Comparison of ENCODE assay signal across 7 cellular contexts in the genomic region with DNA sequence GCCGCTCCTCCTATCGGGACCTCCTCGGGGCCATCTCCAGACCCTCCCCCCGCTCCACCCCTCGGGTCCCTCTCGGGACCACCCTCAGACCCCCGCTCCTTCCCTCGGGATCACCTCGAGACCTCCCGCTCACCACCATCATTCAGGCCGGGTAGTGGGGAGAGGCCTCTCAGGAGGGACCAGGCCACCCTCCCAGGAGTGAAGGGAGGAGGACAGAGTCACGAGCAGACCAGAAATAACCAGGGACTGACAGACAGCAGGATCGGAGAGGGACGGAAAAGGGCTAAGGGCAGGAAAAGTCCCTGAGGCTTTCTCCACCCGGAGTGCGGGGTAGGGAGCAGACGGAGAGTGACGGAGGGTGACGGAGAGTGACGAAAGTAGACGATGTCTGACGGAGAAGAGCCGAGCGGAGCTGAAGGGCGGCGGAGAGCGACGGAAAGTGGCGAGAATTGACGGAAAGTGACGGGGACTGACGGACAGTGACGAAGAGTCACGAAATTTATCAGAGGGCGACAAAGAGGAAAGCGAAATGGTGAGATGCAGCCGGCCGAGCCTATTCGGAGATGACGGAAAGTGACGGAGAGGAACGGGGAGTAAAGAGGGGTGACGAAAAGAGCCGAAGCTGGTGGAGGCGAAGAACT. TPM values are rescaled to one million over a fixed set of nuclear protein-coding genes. Genes with fewer than 3 reads are reported as not detected.
A peak's percentile ranks its signal among the peaks of the same experiment; 100 is the strongest.
DNase-seq lines count a peak whose midpoint lies in the region; ATAC-seq, FAIRE-seq and TF ChIP-seq lines count a peak whose summit lies in the region.
"Not testable (repeated sequence)": the region's sequence is repeated elsewhere in the genome, so short reads cannot be mapped to it uniquely, and the experiment has no call there.

No MANE protein-coding gene starts in this region.

- not testable (repeated sequence) for H3K23ac ChIP-seq in H1 (ENCODE audit: insufficient read length)

- not testable (repeated sequence) for H4K5ac ChIP-seq in H1 (ENCODE audit: insufficient read length, low read depth, low read length)

- H2BK20ac ChIP-seq in H1 (ENCODE audit: low read length): not testable (repeated sequence)

- H4K91ac ChIP-seq in H1 (replicated peaks; ENCODE audit: insufficient read length, low read length): not testable (repeated sequence)

- not testable (repeated sequence) for H2AK5ac ChIP-seq in H1 (ENCODE audit: low read depth, low read length)

- H3K4me3 Mint-ChIP-seq in T-helper 17 cell, memory B cell: not testable (repeated sequence)

- CTCF ChIA-PET in H1 (lab: Charles Lee; ENCODE audit: partially characterized antibody): not testable (repeated sequence)

- H2BK5ac ChIP-seq in H1 (ENCODE audit: low read depth, low read length): not testable (repeated sequence)

- not testable (repeated sequence) for H3K36me3 ChIP-seq in H1 (ENCODE audit: control insufficient read depth in 2 of 4, insufficient read depth in 4 of 4, low read length in 3 of 4)

- not testable (repeated sequence) for H4K20me1 ChIP-seq in H1 (replicated peaks in 1 of 2; ENCODE audit: control insufficient read depth in 1 of 2, insufficient read depth in 2 of 2, low read length in 2 of 2)

- H3K9me3 ChIP-seq in T-helper 17 cell (ENCODE audit: control insufficient read depth, low read length, poor library complexity, severe bottlenecking); H1 (ENCODE audit: insufficient read depth in 2 of 2, low read depth in 1 of 2, low read length in 1 of 2): not testable (repeated sequence)

- not testable (repeated sequence) for H3K27me3 Mint-ChIP-seq in T-helper 17 cell, memory B cell

- not testable (repeated sequence) for H3K9ac ChIP-seq in H1 (replicated peaks in 1 of 4; ENCODE audit: extremely low read depth in 1 of 4, low read depth in 3 of 4, low read length in 3 of 4)

- H3K36me3 Mint-ChIP-seq in T-helper 17 cell (ENCODE audit: low read depth); memory B cell: not testable (repeated sequence)

- not testable (repeated sequence) for H3K14ac ChIP-seq in H1 (ENCODE audit: insufficient read length)

- not testable (repeated sequence) for H3K4me1 Mint-ChIP-seq in T-helper 17 cell, memory B cell

- not testable (repeated sequence) for H3K23me2 ChIP-seq in H1 (ENCODE audit: low read depth, low read length)

- not testable (repeated sequence) for H3K4ac ChIP-seq in H1 (replicated peaks; ENCODE audit: insufficient read length, low read depth, low read length)

- FAIRE-seq in H1 (lab: Jason Lieb, UNC): peak; percentile 98

- not testable (repeated sequence) for H3K79me1 ChIP-seq in H1 (ENCODE audit: low read depth, low read length)

- TF ChIP-seq EP300 in H1 (IDR thresholded peaks at IDR 0.05; ENCODE audit: borderline replicate concordance in 1 of 2, low read depth in 2 of 2, low read length in 2 of 2): not testable (repeated sequence)

- not testable (repeated sequence) for H4K8ac ChIP-seq in H1 (ENCODE audit: extremely low read depth, insufficient read depth, low read length)

- H3K79me2 ChIP-seq in H1 (ENCODE audit: control insufficient read depth in 1 of 2, insufficient read depth in 2 of 2, low read length in 2 of 2): not testable (repeated sequence)

- not testable (repeated sequence) for TF ChIP-seq RAD21 in H1 (IDR thresholded peaks at IDR 0.05 in 1 of 2, conservative IDR thresholded peaks at IDR 0.05 in 1 of 2; ENCODE audit: low read depth in 2 of 2, low read length in 2 of 2)

- TF ChIP-seq CTCF in H1 (IDR thresholded peaks at IDR 0.05; ENCODE audit: control extremely low read depth in 1 of 3, insufficient read depth in 1 of 3, low read depth in 1 of 3, low read length in 3 of 3): not testable (repeated sequence)

- H2BK12ac ChIP-seq in H1 (ENCODE audit: low read depth, low read length): not testable (repeated sequence)

- not testable (repeated sequence) for H3K27ac ChIP-seq in H1 (ENCODE audit: low read depth, low read length)

- not testable (repeated sequence) for H3K56ac ChIP-seq in H1 (replicated peaks; ENCODE audit: insufficient read length, low read depth, low read length)

- DNase-seq in T-helper 17 cell; H1 (ENCODE audit: low read depth in 1 of 2, low spot score in 2 of 2); memory B cell (ENCODE audit: low spot score in 2 of 2): not testable (repeated sequence)

- H2BK120ac ChIP-seq in H1 (replicated peaks; ENCODE audit: low read depth, low read length): not testable (repeated sequence)

- not testable (repeated sequence) for H3K4me2 ChIP-seq in H1 (ENCODE audit: insufficient read depth in 1 of 2, low read depth in 2 of 2, low read length in 2 of 2)

- POLR2A ChIA-PET in H1 (lab: Charles Lee; ENCODE audit: partially characterized antibody): not testable (repeated sequence)

- TF ChIP-seq POLR2A in H1 (IDR thresholded peaks at IDR 0.05; ENCODE audit: control extremely low read depth in 1 of 2, low read depth in 2 of 2, low read length in 2 of 2): not testable (repeated sequence)

- H2BK15ac ChIP-seq in H1 (ENCODE audit: low read length): not testable (repeated sequence)

- not testable (repeated sequence) for H3K4me3 ChIP-seq in H1 (ENCODE audit: extremely low read depth in 1 of 4, insufficient read depth in 2 of 4, low read depth in 3 of 4, low read length in 4 of 4)

- not testable (repeated sequence) for H3K27me3 ChIP-seq in H1 (replicated peaks in 1 of 4; ENCODE audit: control insufficient read depth in 3 of 4, extremely low read depth in 1 of 4, insufficient read depth in 3 of 4, low read length in 3 of 4)

- not testable (repeated sequence) for H3K18ac ChIP-seq in H1 (ENCODE audit: extremely low read depth, low read length)

- no CpG with 5 or more reads among the region's 45 CpGs for WGBS in H1 (ENCODE audit: extremely low coverage in 1 of 2, insufficient coverage in 1 of 2, insufficient read length in 1 of 2, insufficient replicate concordance in 2 of 2, low coverage in 1 of 2, low lambda C conversion rate in 2 of 2, missing lambda C conversion rate in 1 of 2), 2 experiments

- not testable (repeated sequence) for H3K27ac Mint-ChIP-seq in T-helper 17 cell, memory B cell

- H2AFZ ChIP-seq in H1 (ENCODE audit: low read length): not testable (repeated sequence)

- not testable (repeated sequence) for H3K4me1 ChIP-seq in H1 (replicated peaks in 1 of 4; ENCODE audit: control insufficient read depth in 3 of 4, insufficient read depth in 4 of 4, low read length in 3 of 4)

- ATAC-seq in GM18519 (IDR thresholded peaks at IDR 0.05; ENCODE audit: low FRiP score, unreplicated experiment) (peak; percentile 73), GM21360 (IDR thresholded peaks at IDR 0.05; ENCODE audit: unreplicated experiment) (peak; percentile 91), HG02763 (IDR thresholded peaks at IDR 0.05; ENCODE audit: unreplicated experiment) (peak; percentile 98), HG03196 (IDR thresholded peaks at IDR 0.05; ENCODE audit: unreplicated experiment) (peak; percentile 94), T-helper 17 cell (peak; percentile 96), memory B cell (ENCODE audit: low read depth) (peak; percentile 90)

- H3K9me3 Mint-ChIP-seq in memory B cell: not testable (repeated sequence)

RNA-seq across cellular contexts. Expression of a gene that starts 49.4 kb away (rescaled TPM):
- 10 to 100 TPM; 13.0 to 17.9 TPM for total RNA-seq in T-helper 17 cell
- total RNA-seq in H1 (2021; fragmentation: NEBNext Ultra II Directional; extraction: Animal tissue kit (Norgen Biotek cat#: 25700)): 124 and 128 TPM in 2 replicates
- polyA plus RNA-seq in H1 (2011; rRNA removed): 93.6 and 134 TPM in 2 replicates
- polyA plus RNA-seq in H1 (2011; cell fraction: cytosol; rRNA removed): 112 TPM
- polyA plus RNA-seq in H1 (2011; cell fraction: nucleus; rRNA removed): 188 TPM
- polyA plus RNA-seq in H1 (2012, experiment 1 of 2): 100 to 153 TPM (median 126 TPM) in 4 replicates
- polyA plus RNA-seq in H1 (2012, experiment 2 of 2): 109 TPM
- 53.1 TPM for polyA plus RNA-seq in H1 (2013, experiment 1 of 2)
- 49.5 TPM for polyA plus RNA-seq in H1 (2013, experiment 2 of 2)
- 95.0 and 156 TPM in 2 replicates for polyA minus RNA-seq in H1 (2011; rRNA and poly(A)+ RNA removed)
- polyA minus RNA-seq in H1 (2011; cell fraction: cytosol; rRNA and poly(A)+ RNA removed): 121 TPM
- polyA minus RNA-seq in H1 (2011; cell fraction: nucleus; rRNA and poly(A)+ RNA removed): 94.0 TPM
